18 cellular contexts compared by ENCODE assay signal in the genomic region with DNA sequence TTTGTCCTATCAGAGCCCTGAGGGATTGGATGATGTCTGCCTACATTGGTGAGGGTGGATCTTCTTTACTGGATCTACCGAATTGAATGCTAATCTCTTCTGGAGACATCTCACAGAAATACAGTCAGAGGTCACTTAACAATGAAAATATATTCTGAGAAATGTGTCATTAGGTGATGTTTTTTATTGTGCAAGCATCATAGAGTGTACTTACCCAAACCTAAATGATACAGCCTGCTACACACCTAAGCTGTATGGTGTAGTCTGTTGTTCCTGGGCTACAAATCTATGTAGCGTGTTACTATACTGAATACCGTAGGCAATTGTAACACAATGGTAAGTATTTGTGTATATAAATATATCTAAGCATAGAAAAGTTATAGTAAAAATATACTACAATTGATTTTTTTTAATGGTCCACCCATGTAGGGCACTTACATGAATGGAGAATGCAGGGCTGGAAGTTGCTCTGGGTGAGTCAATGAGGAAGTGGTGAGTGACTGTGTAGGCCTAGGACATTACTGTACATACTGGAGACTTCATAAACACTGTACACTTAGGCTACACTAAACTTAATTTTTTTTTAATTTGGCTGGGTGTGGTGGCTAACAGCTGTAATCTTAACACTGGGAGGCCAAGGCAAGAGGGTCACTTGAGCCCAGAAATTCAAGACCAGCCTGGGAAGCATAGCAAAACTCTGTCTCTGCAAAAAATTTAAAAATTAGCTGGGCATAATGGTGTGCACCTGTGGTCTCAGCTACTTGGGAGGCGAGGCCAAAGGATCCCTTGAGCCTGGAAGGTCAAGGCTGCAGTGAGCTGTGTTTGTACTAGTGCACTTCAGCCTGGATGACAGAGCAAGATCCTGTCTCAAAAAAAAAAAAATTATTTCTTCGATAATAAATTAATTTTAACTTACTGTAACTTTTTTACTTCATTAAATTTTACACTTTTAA.
DNase-seq lines count a peak whose midpoint lies in the region; ATAC-seq and TF ChIP-seq lines count a peak whose summit lies in the region.
"Had no signal": no experiment of that assay in that cellular context is flagged by ENCODE, and none has a peak within 500 bp of the region (broad histone marks: within the 10 kb centered on the region; RNA-seq: fewer than 3 reads in every experiment).

No MANE protein-coding gene starts in this region.

- H3K79me2 ChIP-seq in neural progenitor cell (ENCODE audit: low read depth), result no peaks in the 10 kb centered on the region

- no peak for TF ChIP-seq CTCF in brain microvascular endothelial cell (IDR thresholded peaks at IDR 0.05; ENCODE audit: low read depth, low read length, missing control alignments)
- no peak for TF ChIP-seq CTCF in neural progenitor cell (IDR thresholded peaks at IDR 0.05)
- no peak for TF ChIP-seq CTCF in activated CD8-positive, alpha-beta T cell treated with anti-CD3 and anti-CD28 coated beads for 36 hours (IDR thresholded peaks at IDR 0.05)

- DNase-seq in HCEC 1CT, result peak; percentile 80
- peak; percentile 38 to 62 for DNase-seq in NOMO-1 (lab: John Stamatoyannopoulos, UW; ENCODE audit: unreplicated experiment in 2 of 2)
- DNase-seq in brain microvascular endothelial cell, result peak; percentile 47
- peak; percentile 55 for DNase-seq in non-pigmented ciliary epithelial cell (ENCODE audit: low read depth)
- no peak for DNase-seq in neural progenitor cell (ENCODE audit: low spot score)
- no peak for DNase-seq in activated CD8-positive, alpha-beta T cell treated with anti-CD3 and anti-CD28 coated beads for 36 hours
- DNase-seq: activated CD4-positive, alpha-beta T cell treated with anti-CD3 and anti-CD28 coated beads, Interleukin-2, amount 50 U/mL, for 4 hours; anterior cingulate cortex; CD4-positive, CD25-positive, alpha-beta regulatory T cell; NCI-H446; nephron progenitor cell; stimulated activated naive B cell treated with anti-CD40 and anti-IgM and Interleukin-4, amounts not matched to agents 10 μg/mL and 1 μg/mL and 100 μg/mL, for 72 hours; upper lobe of right lung had no signal

- H2AFZ ChIP-seq in neural progenitor cell (replicated peaks), result no peak overlapping the region

- no peaks in the 10 kb centered on the region for H3F3A ChIP-seq in neural progenitor cell (ENCODE audit: low read depth)

- ATAC-seq in activated CD8-positive, alpha-beta T cell treated with anti-CD3 and anti-CD28 coated beads for 36 hours, result no peak
- ATAC-seq in GM18511 (IDR thresholded peaks at IDR 0.05; ENCODE audit: unreplicated experiment) (no peak), GM21786 (IDR thresholded peaks at IDR 0.05; ENCODE audit: unreplicated experiment) (no peak)
- ATAC-seq: Panc1; sciatic nerve; stimulated activated naive B cell treated with anti-CD40 and anti-IgM and Interleukin-4, amounts not matched to agents 10 μg/mL and 1 μg/mL and 100 μg/mL, for 72 hours; upper lobe of right lung had no signal

- no peaks in the 10 kb centered on the region for H3K4me1 ChIP-seq in neural progenitor cell
- H3K4me1 ChIP-seq: upper lobe of right lung had no signal

- no peak overlapping the region for H3K9ac ChIP-seq in neural progenitor cell

- no peak overlapping the region for H3K27ac ChIP-seq in brain microvascular endothelial cell
- no peak overlapping the region for H3K27ac ChIP-seq in neural progenitor cell
- H3K27ac ChIP-seq: upper lobe of right lung had no signal

- H3K4me3 ChIP-seq in brain microvascular endothelial cell (ENCODE audit: low read depth, low read length) (no peak overlapping the region), neural progenitor cell (no peak overlapping the region)
- H3K4me3 ChIP-seq: upper lobe of right lung had no signal

- H3K9me3 Mint-ChIP-seq in neural progenitor cell, result peaks cover 4% of the 10 kb centered on the region
- H3K9me3 Mint-ChIP-seq in activated CD8-positive, alpha-beta T cell treated with anti-CD3 and anti-CD28 coated beads for 36 hours, result no peaks in the 10 kb centered on the region
- H3K9me3 Mint-ChIP-seq: activated T-helper 1 cell treated with anti-CD3 and anti-CD28 coated beads, Interleukin-12 subunit alpha, Interleukin-12 subunit beta, Interleukin-2, Interleukin-4 antibody, amounts not matched to agents 30 ng/mL and 10 ng/mL and 1 ng/mL, durations not matched to agents 14 hours and 24 hours and 36 hours; nephron progenitor cell; stimulated activated naive B cell treated with anti-CD40 and anti-IgM and Interleukin-4, amounts not matched to agents 10 μg/mL and 1 μg/mL and 100 μg/mL, for 72 hours had no signal

- in situ Hi-C loops in brain microvascular endothelial cell (cut with HindIII; ENCODE audit: low pct_ligation_motif_present, low sequenced_read_pairs), result no loop called here

- no peaks in the 10 kb centered on the region for H3K36me3 Mint-ChIP-seq in neural progenitor cell
- no peaks in the 10 kb centered on the region for H3K36me3 Mint-ChIP-seq in activated CD8-positive, alpha-beta T cell treated with anti-CD3 and anti-CD28 coated beads for 36 hours (ENCODE audit: low read depth)
- H3K36me3 Mint-ChIP-seq: CD4-positive, CD25-positive, alpha-beta regulatory T cell; stimulated activated naive B cell treated with anti-CD40 and anti-IgM and Interleukin-4, amounts not matched to agents 10 μg/mL and 1 μg/mL and 100 μg/mL, for 72 hours had no signal

- POLR2A ChIA-PET in activated CD8-positive, alpha-beta T cell treated with anti-CD3 and anti-CD28 coated beads for 36 hours (lab: Charles Lee), result no interaction called here

- no peak overlapping the region for H3K4me2 ChIP-seq in neural progenitor cell

- peaks cover 2% of the 10 kb centered on the region for H3K27me3 Mint-ChIP-seq in neural progenitor cell (ENCODE audit: insufficient read depth, low read depth)
- H3K27me3 Mint-ChIP-seq in activated CD8-positive, alpha-beta T cell treated with anti-CD3 and anti-CD28 coated beads for 36 hours, result no peaks in the 10 kb centered on the region
- H3K27me3 Mint-ChIP-seq: CD4-positive, CD25-positive, alpha-beta regulatory T cell; stimulated activated naive B cell treated with anti-CD40 and anti-IgM and Interleukin-4, amounts not matched to agents 10 μg/mL and 1 μg/mL and 100 μg/mL, for 72 hours had no signal

- intact Hi-C loops in activated CD8-positive, alpha-beta T cell treated with anti-CD3 and anti-CD28 coated beads for 36 hours (cut with micrococcal nuclease), result no loop called here

- no peaks in the 10 kb centered on the region for H3K36me3 ChIP-seq in brain microvascular endothelial cell (replicated peaks)
- no peaks in the 10 kb centered on the region for H3K36me3 ChIP-seq in neural progenitor cell
- H3K36me3 ChIP-seq: upper lobe of right lung had no signal

- H4K20me1 ChIP-seq in neural progenitor cell (ENCODE audit: low read depth), result no peaks in the 10 kb centered on the region

- no peak overlapping the region for H3K4me3 Mint-ChIP-seq in neural progenitor cell
- H3K4me3 Mint-ChIP-seq in activated CD8-positive, alpha-beta T cell treated with anti-CD3 and anti-CD28 coated beads for 36 hours, result no peak overlapping the region
- H3K4me3 Mint-ChIP-seq: activated T-helper 1 cell treated with anti-CD3 and anti-CD28 coated beads, Interleukin-12 subunit alpha, Interleukin-12 subunit beta, Interleukin-2, Interleukin-4 antibody, amounts not matched to agents 30 ng/mL and 10 ng/mL and 1 ng/mL, durations not matched to agents 14 hours and 24 hours and 36 hours; CD4-positive, CD25-positive, alpha-beta regulatory T cell; nephron progenitor cell; stimulated activated naive B cell treated with anti-CD40 and anti-IgM and Interleukin-4, amounts not matched to agents 10 μg/mL and 1 μg/mL and 100 μg/mL, for 72 hours had no signal

- CTCF ChIA-PET in activated CD8-positive, alpha-beta T cell treated with anti-CD3 and anti-CD28 coated beads for 36 hours (lab: Charles Lee), result no interaction called here

- H3K27me3 ChIP-seq in brain microvascular endothelial cell (replicated peaks) (no peaks in the 10 kb centered on the region), neural progenitor cell (no peaks in the 10 kb centered on the region)
- H3K27me3 ChIP-seq: upper lobe of right lung had no signal

- H3K27ac Mint-ChIP-seq in neural progenitor cell, result no peak overlapping the region
- H3K27ac Mint-ChIP-seq in activated CD8-positive, alpha-beta T cell treated with anti-CD3 and anti-CD28 coated beads for 36 hours, result no peak overlapping the region
- H3K27ac Mint-ChIP-seq: activated T-helper 1 cell treated with anti-CD3 and anti-CD28 coated beads, Interleukin-12 subunit alpha, Interleukin-12 subunit beta, Interleukin-2, Interleukin-4 antibody, amounts not matched to agents 30 ng/mL and 10 ng/mL and 1 ng/mL, durations not matched to agents 14 hours and 24 hours and 36 hours; CD4-positive, CD25-positive, alpha-beta regulatory T cell; nephron progenitor cell; stimulated activated naive B cell treated with anti-CD40 and anti-IgM and Interleukin-4, amounts not matched to agents 10 μg/mL and 1 μg/mL and 100 μg/mL, for 72 hours had no signal

- H3K4me1 Mint-ChIP-seq in neural progenitor cell, result no peaks in the 10 kb centered on the region
- H3K4me1 Mint-ChIP-seq in activated CD8-positive, alpha-beta T cell treated with anti-CD3 and anti-CD28 coated beads for 36 hours (ENCODE audit: low read depth), result no peaks in the 10 kb centered on the region
- H3K4me1 Mint-ChIP-seq: CD4-positive, CD25-positive, alpha-beta regulatory T cell; nephron progenitor cell; stimulated activated naive B cell treated with anti-CD40 and anti-IgM and Interleukin-4, amounts not matched to agents 10 μg/mL and 1 μg/mL and 100 μg/mL, for 72 hours had no signal

- H3K9me3 ChIP-seq in neural progenitor cell (ENCODE audit: low read depth), result no peaks in the 10 kb centered on the region
- H3K9me3 ChIP-seq: upper lobe of right lung had no signal

Comparison
In these comparisons a context has a peak if more than half of its experiments do, and no peak if none do; other contexts are left out.
1. DNase-seq: peak in HCEC 1CT (single experiment), NOMO-1 (2 of 2), brain microvascular endothelial cell (single experiment) and non-pigmented ciliary epithelial cell (single experiment); none in neural progenitor cell (single experiment) and activated CD8-positive, alpha-beta T cell treated with anti-CD3 and anti-CD28 coated beads for 36 hours (single experiment).